In the genomic region with DNA sequence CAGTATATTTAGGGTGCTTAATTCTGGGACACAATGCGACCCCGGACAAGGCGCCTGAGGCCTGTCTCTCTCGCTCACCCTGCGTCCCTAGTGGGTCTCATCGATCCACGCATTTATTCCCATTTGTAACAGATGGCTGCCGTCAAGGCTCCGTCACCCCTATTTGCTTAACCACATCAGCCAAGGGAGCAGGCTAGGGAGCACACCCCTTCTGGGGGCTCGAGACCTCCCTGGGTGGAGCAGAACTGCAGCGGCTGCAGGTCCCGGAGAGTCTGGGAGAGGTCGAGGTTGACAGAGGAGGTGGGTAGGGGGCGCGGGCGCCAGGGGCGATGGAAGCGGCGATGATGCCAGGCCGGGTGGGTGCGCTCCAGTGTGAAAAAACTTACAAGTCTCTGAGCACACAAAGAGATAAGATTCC, we compare ENCODE assay signal across 8 cellular contexts. TPM values are rescaled to one million over a fixed set of nuclear protein-coding genes. Genes with fewer than 3 reads are reported as not detected.
DNase-seq lines count a peak whose midpoint lies in the region; ATAC-seq and TF ChIP-seq lines count a peak whose summit lies in the region.

No MANE protein-coding gene starts in this region.

- peaks cover 5% of the 10 kb centered on the region for H3K36me3 Mint-ChIP-seq in progenitor cell of endocrine pancreas (ENCODE audit: insufficient read depth)

- peaks cover 24% of the 10 kb centered on the region for H3K36me3 ChIP-seq in cardiac muscle cell

- peak overlapping the region; percentile 99 for H3K4me3 Mint-ChIP-seq in progenitor cell of endocrine pancreas (ENCODE audit: low read depth)

- H3K27me3 ChIP-seq in cardiac muscle cell = no peaks in the 10 kb centered on the region

- no peak for TF ChIP-seq CTCF in cardiac muscle cell (IDR thresholded peaks at IDR 0.05; ENCODE audit: low read depth, low read length)
- TF ChIP-seq CTCF in progenitor cell of endocrine pancreas (IDR thresholded peaks at IDR 0.05; ENCODE audit: unreplicated experiment) = no peak

- H3K9me3 Mint-ChIP-seq in progenitor cell of endocrine pancreas (ENCODE audit: low read depth) = no peaks in the 10 kb centered on the region

- H3K4me1 Mint-ChIP-seq in progenitor cell of endocrine pancreas (ENCODE audit: low read depth) = peaks cover 25% of the 10 kb centered on the region

- H3K27me3 Mint-ChIP-seq in progenitor cell of endocrine pancreas = no peaks in the 10 kb centered on the region

- ATAC-seq in GM21723 (IDR thresholded peaks at IDR 0.05; ENCODE audit: unreplicated experiment) (no peak), HG02610 (IDR thresholded peaks at IDR 0.05; ENCODE audit: unreplicated experiment) (no peak)

- in situ Hi-C loops in G401 (cut with HindIII; ENCODE audit: low sequenced_read_pairs) = loop anchor here (25.0 kb wide), 1 partner anchor 136 kb away; no protein-coding TSS in a partner anchor

- H3K9me3 ChIP-seq in cardiac muscle cell (ENCODE audit: low read depth) = no peaks in the 10 kb centered on the region

- H3K4me3 ChIP-seq in cardiac muscle cell = peak overlapping the region; percentile 93

- H3K27ac ChIP-seq in cardiac muscle cell = peak overlapping the region; percentile 98

- DNase-seq in G401 (ENCODE audit: low spot score) (peak; percentile 19), NCI-H345 treated with DMSO at 0.1 percent for 48 hours (lab: John Stamatoyannopoulos, UW; ENCODE audit: unreplicated experiment) (peak; percentile 11), activated gamma-delta T cell treated with Interleukin-2 at 50 U/mL for 16 hours (peak; percentile 14), cardiac muscle cell (ENCODE audit: low read depth in 1 of 2, low spot score in 1 of 2) (peak; percentile 8 to 32), progenitor cell of endocrine pancreas (ENCODE audit: low spot score, unreplicated experiment) (peak; percentile 24), AML-193 (lab: John Stamatoyannopoulos, UW) (no peak)

- H3K4me1 ChIP-seq in cardiac muscle cell (ENCODE audit: low read depth) = peaks cover 6% of the 10 kb centered on the region

- peak overlapping the region; percentile 100 for H3K27ac Mint-ChIP-seq in progenitor cell of endocrine pancreas

RNA-seq across cellular contexts. Expression of gene ALG5, which starts 0.5 kb away (rescaled TPM):
- 7.4 and 14.7 TPM in 2 replicates for total RNA-seq in G401 (2014; rRNA removed; shearing (Covaris generic))
- total RNA-seq in cardiac muscle cell = 15.1 and 19.7 TPM in 2 replicates
- 52.8 and 56.0 TPM in 2 replicates for polyA plus RNA-seq in cardiac muscle cell
- total RNA-seq in progenitor cell of endocrine pancreas = 29.2 and 34.6 TPM in 2 replicates

RNA-seq across cellular contexts. Expression of gene EXOSC8, which starts 2.0 kb away (rescaled TPM):
- 80.3 and 81.7 TPM in 2 replicates for total RNA-seq in G401 (2014; rRNA removed; shearing (Covaris generic))
- total RNA-seq in cardiac muscle cell = 34.7 and 35.0 TPM in 2 replicates
- polyA plus RNA-seq in cardiac muscle cell = 125 and 147 TPM in 2 replicates
- total RNA-seq in progenitor cell of endocrine pancreas = 65.6 and 75.0 TPM in 2 replicates

Comparison
In these comparisons a context has a peak if more than half of its experiments do, and no peak if none do; other contexts are left out.
1. DNase-seq: peak in G401 (single experiment), NCI-H345 treated with DMSO at 0.1 percent for 48 hours (single experiment), activated gamma-delta T cell treated with Interleukin-2 at 50 U/mL for 16 hours (single experiment), cardiac muscle cell (2 of 2) and progenitor cell of endocrine pancreas (single experiment); none in AML-193 (0 of 2).